Comparison of ENCODE assay signal across 8 cellular contexts in genomic region chr20:31572701-31573554, GRCh38. TPM values are rescaled to one million over a fixed set of nuclear protein-coding genes. Genes with fewer than 3 reads are reported as not detected.
DNase-seq lines count a peak whose midpoint lies in the region; ATAC-seq, FAIRE-seq and TF ChIP-seq lines count a peak whose summit lies in the region.

No MANE protein-coding gene starts in this region.

- WGBS in psoas muscle, 3 donors: 1 to 2% (median 1%) methylated on average over 44 to 63 of the region's 63 CpGs

- H3K9me3 ChIP-seq in right atrium auricular region (no peaks in the 10 kb centered on the region), psoas muscle (no peaks in the 10 kb centered on the region)

- in situ Hi-C loops in GM13977 (cut with MboI; ENCODE audit: low pct_unique_long_range_greater_than_20kb, low sequenced_read_pairs, unreplicated experiment): no loop called here

- peak; percentile 7 for TF ChIP-seq CTCF in GM13977 (IDR thresholded peaks at IDR 0.05; ENCODE audit: extremely low read depth, insufficient read depth, missing control alignments)
- no peak for TF ChIP-seq CTCF in right atrium auricular region (IDR thresholded peaks at IDR 0.05)
- TF ChIP-seq CTCF in psoas muscle (IDR thresholded peaks at IDR 0.05): no peak

- H3K4me1 ChIP-seq in right atrium auricular region: peaks cover 0 to 54% of the 10 kb centered on the region in 2 donors
- peaks cover 34% of the 10 kb centered on the region for H3K4me1 ChIP-seq in psoas muscle

- intact Hi-C loops in psoas muscle (cut with DNase I): loop anchor here in 1 of 2 donors (10.0 kb wide), 1 partner anchor 142 kb away; no protein-coding TSS in a partner anchor

- peak overlapping the region; percentile 89 to 94 for H3K27ac ChIP-seq in right atrium auricular region
- peak overlapping the region; percentile 91 for H3K27ac ChIP-seq in psoas muscle

- H3K27me3 ChIP-seq in right atrium auricular region (no peaks in the 10 kb centered on the region), psoas muscle (ENCODE audit: insufficient read depth in 3 of 3, low read length in 2 of 3) (no peaks in the 10 kb centered on the region)

- peak; percentile 77 for FAIRE-seq in urothelium cell line (lab: Jason Lieb, UNC)

- H3K4me3 ChIP-seq in right atrium auricular region (peak overlapping the region; percentile 40 to 59), psoas muscle (peak overlapping the region; percentile 75)

- ATAC-seq in HG02884 (IDR thresholded peaks at IDR 0.05; ENCODE audit: unreplicated experiment) (peak; percentile 80), psoas muscle (peak; percentile 87 to 90 (median 88))

- H3K36me3 ChIP-seq in right atrium auricular region (peaks cover 8% of the 10 kb centered on the region), psoas muscle (ENCODE audit: insufficient read depth in 1 of 2, low read depth in 1 of 2) (peaks cover 0 to 16% of the 10 kb centered on the region in 2 donors)

- DNase-seq in GM13977 (ENCODE audit: low spot score) (peak; percentile 93), NCI-H146 treated with DMSO at 0.1 percent for 48 hours (lab: John Stamatoyannopoulos, UW; ENCODE audit: unreplicated experiment) (peak; percentile 100), T-helper 1 cell (peak; percentile 75 to 88 (median 81)), amygdala (lab: John Stamatoyannopoulos, UW) (peak; percentile 17 to 97 (median 81)), right atrium auricular region (ENCODE audit: low spot score) (peak; percentile 99), psoas muscle (peak; percentile 97 to 98), urothelium cell line (ENCODE audit: low spot score) (peak; percentile 98)

RNA-seq across cellular contexts. Expression of gene ID1, which starts 32.2 kb away (rescaled TPM):
- total RNA-seq in right atrium auricular region: 100 to 1,000 TPM; 450 to 815 TPM
- total RNA-seq in psoas muscle: 100 to 1,000 TPM in 2 of 4 donors, 10 to 100 TPM in 2; 25.1 to 129 (median 102) TPM
- polyA plus RNA-seq in psoas muscle: 100 to 1,000 TPM in 1 of 3 donors, 10 to 100 TPM in 2; 45.1 to 574 (median 45.2) TPM

RNA-seq across cellular contexts. Expression of gene HM13, which starts 58.7 kb away (rescaled TPM):
- total RNA-seq in right atrium auricular region (10 to 100 TPM; 31.7 to 45.7 TPM), psoas muscle (10 to 100 TPM; 32.4 to 62.5 (median 49.2) TPM)
- 100 to 1,000 TPM in 1 of 3 donors, 10 to 100 TPM in 2; 44.0 to 112 (median 48.4) TPM for polyA plus RNA-seq in psoas muscle

Comparison
In these comparisons a context has a peak if more than half of its experiments do, and no peak if none do; other contexts are left out.
1. Peak in every context shown above with its lines: DNase-seq, ATAC-seq, H3K4me3 ChIP-seq and H3K27ac ChIP-seq.